ENCODE assay signal across 22 cellular contexts in genomic region chr1:41433501-41433900, GRCh38. TPM values are rescaled to one million over a fixed set of nuclear protein-coding genes. Genes with fewer than 3 reads are reported as not detected.
DNase-seq lines count a peak whose midpoint lies in the region; ATAC-seq and TF ChIP-seq lines count a peak whose summit lies in the region.
"Had no signal": no experiment of that assay in that cellular context is flagged by ENCODE, and none has a peak within 500 bp of the region (broad histone marks: within the 10 kb centered on the region; RNA-seq: fewer than 3 reads in every experiment).

No MANE protein-coding gene starts in this region.

- peaks cover 58% of the 10 kb centered on the region for H3K4me1 ChIP-seq in SJSA1 (replicated peaks)
- peaks cover 0 to 38% (median 33%) of the 10 kb centered on the region in 4 donors for H3K4me1 ChIP-seq in sigmoid colon

- H3K36me3 ChIP-seq in SJSA1 (peaks cover 2% of the 10 kb centered on the region; the same call in 1 of the 2 replicates), sigmoid colon (no peaks in the 10 kb centered on the region)
- H3K36me3 ChIP-seq: ovary had no signal

- TF ChIP-seq CTCF in 22Rv1 (IDR thresholded peaks at IDR 0.05): no peak
- no peak for TF ChIP-seq CTCF in sigmoid colon (IDR thresholded peaks at IDR 0.05)
- TF ChIP-seq CTCF in Calu3 (IDR thresholded peaks at IDR 0.05; ENCODE audit: unreplicated experiment): no peak

- H3K4me3 Mint-ChIP-seq in Calu3 (ENCODE audit: low read depth, unreplicated experiment): no peak overlapping the region
- H3K4me3 Mint-ChIP-seq: activated T-cell treated with anti-CD3 and anti-CD28 coated beads, Interleukin-2, amount 50 U/mL, for 4 hours; central memory CD8-positive, alpha-beta T cell; memory B cell; naive thymus-derived CD8-positive, alpha-beta T cell; stimulated activated memory B cell treated with anti-CD40 and anti-IgM and Interleukin-4, amounts not matched to agents 10 μg/mL and 1 μg/mL and 100 μg/mL, for 72 hours; T-cell had no signal

- H3K27ac ChIP-seq in 22Rv1: peak overlapping the region; percentile 46
- H3K27ac ChIP-seq in SJSA1: peak overlapping the region; percentile 24
- H3K27ac ChIP-seq in layer of hippocampus (ENCODE audit: low read depth, low read length): peak overlapping the region; percentile 39
- H3K27ac ChIP-seq in sigmoid colon: peak overlapping the region in 3 of 4 donors; percentile 62 to 74 (median 63)
- H3K27ac ChIP-seq: epithelial cell of prostate, KMS-11, ovary had no signal

- DNase-seq in SJSA1 (ENCODE audit: low read depth in 1 of 2, low spot score in 2 of 2) (no peak), sigmoid colon (no peak), foreskin melanocyte (no peak), Calu3 (no peak)
- DNase-seq in activated effector memory CD4-positive, alpha-beta T cell treated with Interleukin-2 at 50 U/mL for 16 hours: no peak
- DNase-seq: activated naive CD4-positive, alpha-beta T cell treated with Interleukin-2 at 50 U/mL for 16 hours; activated T-cell treated with anti-CD3 and anti-CD28 coated beads, Interleukin-2, amount 50 U/mL, for 4 hours; foreskin fibroblast; naive thymus-derived CD8-positive, alpha-beta T cell; stimulated activated CD4-positive, alpha-beta T cell treated with anti-CD3 and anti-CD28 coated beads, Interleukin-1b, Interleukin-23, amount 100 ng/mL, for 48 hours; T-cell had no signal

- H3K4me1 Mint-ChIP-seq in Calu3 (ENCODE audit: low read depth, unreplicated experiment): peaks cover 34% of the 10 kb centered on the region
- H3K4me1 Mint-ChIP-seq: central memory CD8-positive, alpha-beta T cell; memory B cell; stimulated activated memory B cell treated with anti-CD40 and anti-IgM and Interleukin-4, amounts not matched to agents 10 μg/mL and 1 μg/mL and 100 μg/mL, for 72 hours; T-cell had no signal

- intact Hi-C loops in sigmoid colon (cut with DNase I): loop anchor here (5.0 kb wide), 3 partner anchors 64 to 166 kb away; no protein-coding TSS in a partner anchor
- intact Hi-C loops in Calu3 (cut with micrococcal nuclease; ENCODE audit: unreplicated experiment): loop anchor here (5.0 kb wide), 1 partner anchor 151 kb away; no protein-coding TSS in a partner anchor

- no peaks in the 10 kb centered on the region for H3K36me3 Mint-ChIP-seq in Calu3 (ENCODE audit: insufficient read depth, unreplicated experiment)
- H3K36me3 Mint-ChIP-seq: memory B cell; naive thymus-derived CD8-positive, alpha-beta T cell; stimulated activated memory B cell treated with anti-CD40 and anti-IgM and Interleukin-4, amounts not matched to agents 10 μg/mL and 1 μg/mL and 100 μg/mL, for 72 hours; T-cell had no signal

- peaks cover 6% of the 10 kb centered on the region for H3K27me3 Mint-ChIP-seq in Calu3 (ENCODE audit: unreplicated experiment)

- no peak for TF ChIP-seq POLR2A in sigmoid colon (IDR thresholded peaks at IDR 0.05)

- CTCF ChIA-PET in Calu3 (lab: Charles Lee): interaction anchor here (0.8 to 3.4 kb wide), 17 partner anchors 11 to 283 kb away, joined by 3 to 27 read pairs (median 4); partner anchors contain the start of gene EDN2

- H3K9me3 Mint-ChIP-seq in Calu3 (ENCODE audit: low read depth, unreplicated experiment): no peaks in the 10 kb centered on the region
- H3K9me3 Mint-ChIP-seq: activated T-cell treated with anti-CD3 and anti-CD28 coated beads, Interleukin-2, amount 50 U/mL, for 4 hours; central memory CD8-positive, alpha-beta T cell; HFFc6; memory B cell; naive thymus-derived CD8-positive, alpha-beta T cell; stimulated activated memory B cell treated with anti-CD40 and anti-IgM and Interleukin-4, amounts not matched to agents 10 μg/mL and 1 μg/mL and 100 μg/mL, for 72 hours; T-cell had no signal

- TF ChIP-seq EP300 in sigmoid colon (IDR thresholded peaks at IDR 0.05): no peak

- H3K27me3 ChIP-seq in SJSA1 (replicated peaks) (no peaks in the 10 kb centered on the region), layer of hippocampus (ENCODE audit: control insufficient read depth, insufficient read depth, low read length) (no peaks in the 10 kb centered on the region), sigmoid colon (peaks cover 0 to 10% (median 0%) of the 10 kb centered on the region in 3 donors)
- H3K27me3 ChIP-seq: ovary had no signal

- no peak overlapping the region for H3K27ac Mint-ChIP-seq in Calu3 (ENCODE audit: unreplicated experiment)
- H3K27ac Mint-ChIP-seq: HFFc6; memory B cell; stimulated activated memory B cell treated with anti-CD40 and anti-IgM and Interleukin-4, amounts not matched to agents 10 μg/mL and 1 μg/mL and 100 μg/mL, for 72 hours; T-cell had no signal

- ATAC-seq in GM18868 (IDR thresholded peaks at IDR 0.05; ENCODE audit: unreplicated experiment): no peak

- H3K4me3 ChIP-seq in SJSA1 (peak overlapping the region; percentile 19), sigmoid colon (no peak overlapping the region)
- H3K4me3 ChIP-seq: ovary had no signal

- BruUV-seq in Calu3 (replicated peaks; lab: Mats Ljungman, UMichigan): no TSS peak

- H3K9me3 ChIP-seq in SJSA1 (replicated peaks) (no peaks in the 10 kb centered on the region), sigmoid colon (no peaks in the 10 kb centered on the region)
- H3K9me3 ChIP-seq: ovary had no signal

- WGBS in sigmoid colon, 2 donors: 81 to 87% methylated on average over 4 of the region's 4 CpGs

RNA-seq across cellular contexts. Expression of gene EDN2, which starts 51.0 kb away (rescaled TPM):
- 3.0 and 6.7 TPM in 2 replicates for total RNA-seq in SJSA1 (2014; rRNA removed; shearing (Covaris generic))
- total RNA-seq in sigmoid colon (1 to 10 TPM in 1 of 4 donors, not detected in 3; 2.2 TPM), Calu3 (2022) (0.28 TPM in 1 of 2 replicates, not detected in the other)
- polyA plus RNA-seq in sigmoid colon: 1 to 10 TPM in 1 of 3 donors, under 1 TPM in 2; 0.57 to 4.8 (median 0.92) TPM
- total RNA-seq: activated T-cell treated with anti-CD3 and anti-CD28 coated beads, Interleukin-2, amount 50 U/mL, for 4 hours; HFFc6; naive thymus-derived CD8-positive, alpha-beta T cell; Right ventricle myocardium inferior; T-cell had no signal
- polyA plus RNA-seq: naive thymus-derived CD8-positive, alpha-beta T cell; ovary had no signal
